8 cellular contexts compared by ENCODE assay signal in the genomic region with DNA sequence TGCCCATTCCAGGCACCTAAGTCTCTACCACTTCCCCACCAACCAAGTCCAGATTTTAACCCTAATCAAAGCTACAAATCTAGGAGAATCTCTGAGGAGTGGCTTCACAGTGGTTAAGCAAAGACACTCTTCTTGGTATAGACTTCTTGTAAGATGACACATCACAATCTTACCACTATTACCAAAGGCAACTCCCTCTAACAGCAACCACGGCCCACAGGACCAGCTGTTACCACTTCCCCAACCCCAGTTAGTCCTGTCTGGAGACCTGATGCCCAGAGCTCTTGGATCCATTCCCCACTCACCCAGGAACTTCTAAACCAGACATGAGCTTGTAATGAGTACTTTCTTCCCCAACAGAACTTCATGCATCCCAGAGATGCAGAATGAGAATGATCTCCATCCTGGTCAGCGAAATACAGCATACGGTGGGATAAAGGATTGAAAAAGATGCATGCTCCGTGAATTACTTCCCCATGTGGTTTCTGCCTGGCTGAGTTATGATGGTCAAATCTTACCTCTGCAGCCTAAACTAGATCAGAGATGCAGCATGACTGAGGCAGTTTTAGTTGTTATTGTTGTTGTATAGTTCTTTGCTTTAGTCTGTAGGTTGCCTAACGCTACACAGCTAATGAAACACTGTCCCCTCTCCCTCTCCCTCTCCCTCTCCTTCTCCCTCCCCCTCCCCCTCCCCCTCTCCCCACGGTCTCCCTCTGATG.
DNase-seq lines count a peak whose midpoint lies in the region; ATAC-seq and TF ChIP-seq lines count a peak whose summit lies in the region.

No MANE protein-coding gene starts in this region.

- H3K4me3 ChIP-seq in NB4 (ENCODE audit: low read depth, low read length) (no peak overlapping the region), H7 (ENCODE audit: insufficient read depth, low read depth, low read length) (no peak overlapping the region)

- peaks cover 3% of the 10 kb centered on the region for H3K36me3 ChIP-seq in H7 (replicated peaks; ENCODE audit: control insufficient read depth, insufficient read depth, low read length)

- TF ChIP-seq CTCF in GM10266 (IDR thresholded peaks at IDR 0.05; ENCODE audit: control insufficient read depth, insufficient read depth, low read depth, missing control alignments) (no peak), NB4 (IDR thresholded peaks at IDR 0.05; ENCODE audit: low read depth, low read length) (no peak)

- no peak for TF ChIP-seq POLR2A in NB4 (IDR thresholded peaks at IDR 0.05; ENCODE audit: extremely low read depth, insufficient read length)

- DNase-seq in GM10266 (ENCODE audit: extremely low spot score), result peak; percentile 32
- peak; percentile 84 for DNase-seq in NB4 (ENCODE audit: low read depth)
- peak; percentile 74 for DNase-seq in fibroblast of gingiva (ENCODE audit: low read depth)
- DNase-seq in NCI-H345 (lab: John Stamatoyannopoulos, UW), result no peak
- no peak for DNase-seq in H7
- no peak for DNase-seq in NCI-H345 treated with DMSO at 0.1 percent for 48 hours (lab: John Stamatoyannopoulos, UW; ENCODE audit: unreplicated experiment)
- no peak for DNase-seq in Ammon's horn (ENCODE audit: low spot score)

- ATAC-seq in GM21576 (IDR thresholded peaks at IDR 0.05; ENCODE audit: unreplicated experiment), result peak; percentile 53

- H3K27me3 ChIP-seq in H7 (ENCODE audit: control insufficient read depth, insufficient read depth, low read length), result no peaks in the 10 kb centered on the region

Comparison
In these comparisons a context has a peak if more than half of its experiments do, and no peak if none do; other contexts are left out.
1. DNase-seq: peak in GM10266 (single experiment), NB4 (single experiment) and fibroblast of gingiva (single experiment); none in NCI-H345 (single experiment), H7 (single experiment), NCI-H345 treated with DMSO at 0.1 percent for 48 hours (single experiment) and Ammon's horn (single experiment).